In genomic region chr10:856405-857157, GRCh38 we compare ENCODE assay signal across 13 cellular contexts.
DNase-seq lines count a peak whose midpoint lies in the region; ATAC-seq lines count a peak whose summit lies in the region.
"Had no signal": no experiment of that assay in that cellular context is flagged by ENCODE, and none has a peak within 500 bp of the region (broad histone marks: within the 10 kb centered on the region; RNA-seq: fewer than 3 reads in every experiment).

No MANE protein-coding gene starts in this region.

- H3K27ac Mint-ChIP-seq in CD4-positive, CD25-positive, alpha-beta regulatory T cell = peak overlapping the region in 2 of 3 donors; percentile 34 to 90
- peak overlapping the region; percentile 7 for H3K27ac Mint-ChIP-seq in central memory CD8-positive, alpha-beta T cell (ENCODE audit: low read depth)
- peak overlapping the region in 8 of 10 donors; percentile 0 to 87 (median 70) for H3K27ac Mint-ChIP-seq in naive thymus-derived CD8-positive, alpha-beta T cell

- H3K4me3 Mint-ChIP-seq in CD4-positive, CD25-positive, alpha-beta regulatory T cell = peak overlapping the region in 1 of 4 donors; percentile 31
- H3K4me3 Mint-ChIP-seq in central memory CD8-positive, alpha-beta T cell = no peak overlapping the region
- no peak overlapping the region for H3K4me3 Mint-ChIP-seq in naive thymus-derived CD8-positive, alpha-beta T cell

- in situ Hi-C loops in G401 (cut with HindIII; ENCODE audit: low sequenced_read_pairs) = no loop called here

- peak in 1 of 2 donors; percentile 20 for ATAC-seq in CD4-positive, CD25-positive, alpha-beta regulatory T cell (ENCODE audit: low read depth in 2 of 2)
- ATAC-seq in central memory CD8-positive, alpha-beta T cell (replicated peaks; ENCODE audit: extremely low read depth, poor library complexity, severe bottlenecking) = no peak
- no peak for ATAC-seq in naive thymus-derived CD8-positive, alpha-beta T cell
- ATAC-seq in HG03135 (IDR thresholded peaks at IDR 0.05; ENCODE audit: unreplicated experiment) = no peak
- ATAC-seq: gastrocnemius medialis had no signal

- POLR2A ChIA-PET in naive thymus-derived CD8-positive, alpha-beta T cell (lab: Charles Lee) = no interaction called here

- no peaks in the 10 kb centered on the region for H3K4me1 ChIP-seq in CD4-positive, CD25-positive, alpha-beta regulatory T cell (ENCODE audit: control insufficient read depth, insufficient read depth, low read length, poor library complexity, severe bottlenecking)

- peaks cover 65% of the 10 kb centered on the region for H3K36me3 Mint-ChIP-seq in CD4-positive, CD25-positive, alpha-beta regulatory T cell
- peaks cover 30% of the 10 kb centered on the region for H3K36me3 Mint-ChIP-seq in central memory CD8-positive, alpha-beta T cell (ENCODE audit: insufficient read depth)
- peaks cover 0 to 91% (median 32%) of the 10 kb centered on the region in 3 donors for H3K36me3 Mint-ChIP-seq in naive thymus-derived CD8-positive, alpha-beta T cell

- no peak for DNase-seq in CD4-positive, CD25-positive, alpha-beta regulatory T cell
- DNase-seq in G401 (ENCODE audit: low spot score) (peak; percentile 17), NCI-H2227 treated with DMSO at 0.1 percent for 48 hours (lab: John Stamatoyannopoulos, UW) (no peak), NCI-H226 (no peak), AG20443 (ENCODE audit: low spot score) (no peak)
- DNase-seq in central memory CD8-positive, alpha-beta T cell (ENCODE audit: low spot score in 2 of 2) = no peak
- DNase-seq in naive thymus-derived CD8-positive, alpha-beta T cell = no peak
- DNase-seq: EL, gastrocnemius medialis, NCI-H1092 treated with DMSO at 0.1 percent for 48 hours, SK-N-SH had no signal

- peaks cover 42% of the 10 kb centered on the region for H3K36me3 ChIP-seq in CD4-positive, CD25-positive, alpha-beta regulatory T cell (ENCODE audit: control insufficient read depth, insufficient read depth, low read length)
- H3K36me3 ChIP-seq: gastrocnemius medialis had no signal

- no peaks in the 10 kb centered on the region for H3K9me3 ChIP-seq in CD4-positive, CD25-positive, alpha-beta regulatory T cell (ENCODE audit: control insufficient read depth in 2 of 2, low read length in 2 of 2)
- H3K9me3 ChIP-seq: gastrocnemius medialis, SK-N-SH had no signal

- no peaks in the 10 kb centered on the region for H3K27me3 ChIP-seq in CD4-positive, CD25-positive, alpha-beta regulatory T cell (ENCODE audit: control insufficient read depth, insufficient read depth, low read length)
- H3K27me3 ChIP-seq: BLaER1 treated with 17β-estradiol and CSF1 and Interleukin-3, amounts not matched to agents 10 nM and 100 nM; gastrocnemius medialis had no signal

- H3K9me3 Mint-ChIP-seq in CD4-positive, CD25-positive, alpha-beta regulatory T cell = peaks cover 0 to 1% (median 0%) of the 10 kb centered on the region in 7 donors
- no peaks in the 10 kb centered on the region for H3K9me3 Mint-ChIP-seq in central memory CD8-positive, alpha-beta T cell
- no peaks in the 10 kb centered on the region for H3K9me3 Mint-ChIP-seq in naive thymus-derived CD8-positive, alpha-beta T cell

- peaks cover 11 to 61% (median 33%) of the 10 kb centered on the region in 4 donors for H3K4me1 Mint-ChIP-seq in CD4-positive, CD25-positive, alpha-beta regulatory T cell
- peaks cover 22% of the 10 kb centered on the region for H3K4me1 Mint-ChIP-seq in central memory CD8-positive, alpha-beta T cell
- peaks cover 13 to 46% (median 42%) of the 10 kb centered on the region in 4 donors for H3K4me1 Mint-ChIP-seq in naive thymus-derived CD8-positive, alpha-beta T cell

- H3K4me3 ChIP-seq in CD4-positive, CD25-positive, alpha-beta regulatory T cell (ENCODE audit: low read depth, low read length) = no peak overlapping the region
- H3K4me3 ChIP-seq: BLaER1 treated with 17β-estradiol and CSF1 and Interleukin-3, amounts not matched to agents 10 nM and 100 nM; gastrocnemius medialis had no signal

- H3K27ac ChIP-seq in CD4-positive, CD25-positive, alpha-beta regulatory T cell (ENCODE audit: insufficient read depth, low read length, poor library complexity, severe bottlenecking) = no peak overlapping the region
- H3K27ac ChIP-seq: BLaER1 treated with 17β-estradiol and CSF1 and Interleukin-3, amounts not matched to agents 10 nM and 100 nM; gastrocnemius medialis had no signal

- H3K27me3 Mint-ChIP-seq in CD4-positive, CD25-positive, alpha-beta regulatory T cell = no peaks in the 10 kb centered on the region
- no peaks in the 10 kb centered on the region for H3K27me3 Mint-ChIP-seq in central memory CD8-positive, alpha-beta T cell
- H3K27me3 Mint-ChIP-seq in naive thymus-derived CD8-positive, alpha-beta T cell = no peaks in the 10 kb centered on the region

Comparison
In these comparisons a context has a peak if more than half of its experiments do, and no peak if none do; other contexts are left out.
1. H3K27ac Mint-ChIP-seq: peak in every context shown above with its lines; median percentile 70 in naive thymus-derived CD8-positive, alpha-beta T cell; 62 in CD4-positive, CD25-positive, alpha-beta regulatory T cell; 7 in central memory CD8-positive, alpha-beta T cell.